Comparison of ENCODE assay signal across 9 cellular contexts in the genomic region with DNA sequence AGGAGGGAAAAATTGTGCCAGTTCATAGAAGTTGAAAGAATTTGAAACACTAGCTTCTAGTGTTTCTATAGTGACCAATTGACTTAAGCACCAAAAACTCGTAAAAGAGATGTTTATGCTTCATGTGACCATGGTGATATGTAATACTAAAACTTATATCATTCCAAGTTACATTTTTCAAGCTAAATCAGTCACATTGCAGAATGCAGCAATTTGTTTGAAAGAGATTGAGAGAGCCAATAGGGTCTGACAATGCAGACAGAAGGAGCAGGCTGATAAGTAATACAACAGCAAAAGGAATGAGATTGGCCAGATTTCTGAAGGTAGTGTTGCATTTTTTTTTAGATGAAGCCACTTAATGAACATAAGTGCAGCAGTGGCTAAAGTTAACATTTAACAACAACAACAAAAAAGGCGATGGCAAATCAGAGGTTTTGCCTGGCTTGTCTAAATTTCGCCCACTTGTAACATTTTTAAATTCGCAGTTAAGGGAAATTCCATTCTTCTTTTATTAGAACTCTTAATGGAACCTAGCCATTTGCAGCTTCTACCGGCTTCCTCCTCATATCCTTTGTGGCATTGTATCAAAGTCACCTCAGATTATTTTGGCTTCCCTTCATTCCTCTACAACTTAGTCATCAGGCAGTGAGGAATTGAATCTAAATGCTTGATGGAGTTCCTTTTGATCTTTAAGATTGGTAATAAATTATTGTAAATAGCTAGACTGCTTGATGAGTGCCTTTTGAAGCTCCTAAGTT.
DNase-seq lines count a peak whose midpoint lies in the region; TF ChIP-seq lines count a peak whose summit lies in the region.
"Had no signal": no experiment of that assay in that cellular context is flagged by ENCODE, and none has a peak within 500 bp of the region (broad histone marks: within the 10 kb centered on the region; RNA-seq: fewer than 3 reads in every experiment).

No MANE protein-coding gene starts in this region.

- peak overlapping the region; percentile 19 for H3K9ac ChIP-seq in mesenchymal stem cell (ENCODE audit: low read length)

- H3K9me3 ChIP-seq in mesenchymal stem cell (ENCODE audit: control insufficient read depth, low read length) = no peaks in the 10 kb centered on the region

- DNase-seq in Caki2 (ENCODE audit: low read depth) (peak; percentile 73), NCI-H226 (peak; percentile 67), dedifferentiated amniotic fluid mesenchymal stem cell (ENCODE audit: extremely low spot score) (peak; percentile 81), mesenchymal stem cell (peak; percentile 42), GOT3 (lab: John Stamatoyannopoulos, UW) (no peak), GM13976 (ENCODE audit: low spot score) (no peak), NCI-H187 treated with DMSO at 0.1 percent for 48 hours (lab: John Stamatoyannopoulos, UW) (no peak)
- no peak for DNase-seq in stimulated activated CD4-positive, alpha-beta T cell treated with anti-CD3 and anti-CD28 coated beads, Interleukin-4, amount 100 ng/mL, for 4 hours
- DNase-seq: effector CD8-positive, alpha-beta T cell had no signal

- H3K18ac ChIP-seq in mesenchymal stem cell (ENCODE audit: low read depth in 1 of 2, low read length in 2 of 2) = no peak overlapping the region

- WGBS in mesenchymal stem cell = 42% methylated on average over 4 of the region's 5 CpGs

- no peak for TF ChIP-seq CTCF in GM13976 (IDR thresholded peaks at IDR 0.05; ENCODE audit: borderline replicate concordance, control extremely low read depth, extremely low read depth, insufficient read depth, missing control alignments)

- H4K91ac ChIP-seq in mesenchymal stem cell (ENCODE audit: low read length) = no peak overlapping the region

- no peak overlapping the region for H2BK15ac ChIP-seq in mesenchymal stem cell (ENCODE audit: low read depth, poor library complexity, severe bottlenecking)

- no peak overlapping the region for H3K4me2 ChIP-seq in mesenchymal stem cell (ENCODE audit: low read length, poor library complexity, severe bottlenecking)

- peak overlapping the region; percentile 69 for H3K27ac ChIP-seq in mesenchymal stem cell (ENCODE audit: low read length, poor library complexity, severe bottlenecking)

- in situ Hi-C loops in Caki2 (cut with HindIII; ENCODE audit: low pct_unique_long_range_greater_than_20kb, low sequenced_read_pairs) = no loop called here
- in situ Hi-C loops in GM13976 (cut with MboI; ENCODE audit: low sequenced_read_pairs, unreplicated experiment) = no loop called here

- no peak overlapping the region for H2BK120ac ChIP-seq in mesenchymal stem cell (ENCODE audit: low read depth, low read length)

- H2BK5ac ChIP-seq in mesenchymal stem cell (ENCODE audit: low read depth, low read length, poor library complexity, severe bottlenecking) = no peak overlapping the region

- H3K14ac ChIP-seq in mesenchymal stem cell (ENCODE audit: low read length in 2 of 2) = no peak overlapping the region

- no peak overlapping the region for H3K4ac ChIP-seq in mesenchymal stem cell (ENCODE audit: low read depth in 1 of 2, low read length in 2 of 2)

- no peak overlapping the region for H3K4me3 ChIP-seq in mesenchymal stem cell (ENCODE audit: insufficient read depth in 1 of 2, low read depth in 1 of 2, low read length in 2 of 2)

- no peaks in the 10 kb centered on the region for H3K79me1 ChIP-seq in mesenchymal stem cell (replicated peaks; ENCODE audit: low read length, poor library complexity, severe bottlenecking)

- no peak overlapping the region for H3K23ac ChIP-seq in mesenchymal stem cell (ENCODE audit: low read length in 2 of 2)

- no peaks in the 10 kb centered on the region for H3K27me3 ChIP-seq in mesenchymal stem cell (ENCODE audit: control insufficient read depth in 1 of 2, insufficient read depth in 1 of 2, low read length in 2 of 2)

- H2AK5ac ChIP-seq in mesenchymal stem cell (ENCODE audit: low read length, severe bottlenecking) = no peak overlapping the region

- no peaks in the 10 kb centered on the region for H3K36me3 ChIP-seq in mesenchymal stem cell (ENCODE audit: control insufficient read depth in 1 of 2, insufficient read depth in 2 of 2, low read depth in 1 of 2, low read length in 2 of 2)

- no peak overlapping the region for H2AFZ ChIP-seq in mesenchymal stem cell (ENCODE audit: low read depth, low read length)

- no peak overlapping the region for H4K8ac ChIP-seq in mesenchymal stem cell (ENCODE audit: low read length)

- H2BK12ac ChIP-seq in mesenchymal stem cell (ENCODE audit: low read length in 2 of 2) = no peak overlapping the region

- no peaks in the 10 kb centered on the region for H3K4me1 ChIP-seq in mesenchymal stem cell (ENCODE audit: control insufficient read depth, insufficient read depth, low read depth, low read length)

Comparison
In these comparisons a context has a peak if more than half of its experiments do, and no peak if none do; other contexts are left out.
1. DNase-seq: peak in Caki2 (single experiment), NCI-H226 (single experiment), dedifferentiated amniotic fluid mesenchymal stem cell (single experiment) and mesenchymal stem cell (single experiment); none in GOT3 (single experiment), stimulated activated CD4-positive, alpha-beta T cell treated with anti-CD3 and anti-CD28 coated beads, Interleukin-4, amount 100 ng/mL, for 4 hours (0 of 2), GM13976 (single experiment) and NCI-H187 treated with DMSO at 0.1 percent for 48 hours (single experiment).